Comparison of ENCODE assay signal across 28 cellular contexts in the genomic region with DNA sequence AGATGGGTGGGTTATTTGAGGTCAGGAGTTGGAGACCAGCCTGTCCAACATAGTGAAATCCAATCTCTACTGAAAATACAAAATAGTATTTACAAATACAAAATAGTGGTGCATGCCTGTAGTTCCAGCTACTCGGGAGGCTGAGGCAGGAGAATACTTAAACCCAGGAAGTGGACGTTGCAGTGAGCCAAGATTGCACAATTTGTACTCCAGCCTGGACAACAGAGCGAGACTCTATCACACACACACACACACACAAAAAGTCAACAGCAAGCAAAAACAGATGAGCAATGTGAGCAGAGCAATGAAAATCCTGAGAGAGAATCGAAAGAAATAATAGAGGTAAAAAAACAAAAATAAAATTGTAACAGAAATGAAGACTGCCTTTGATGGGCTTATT.
"Had no signal": no experiment of that assay in that cellular context is flagged by ENCODE, and none has a peak within 500 bp of the region (broad histone marks: within the 10 kb centered on the region; RNA-seq: fewer than 3 reads in every experiment).

No MANE protein-coding gene starts in this region.

- H3K9ac ChIP-seq: KMS-11, SK-N-SH had no signal

- H3K4me3 ChIP-seq: adrenal gland, Peyer's patch, SJSA1 had no signal

- H3K27ac ChIP-seq: adrenal gland, KMS-11, Peyer's patch, SJSA1 had no signal

- H3K36me3 ChIP-seq: adrenal gland, Peyer's patch, SJSA1 had no signal

- DNase-seq: activated CD4-positive, alpha-beta T cell treated with anti-CD3 and anti-CD28 coated beads for 36 hours; activated CD4-positive, alpha-beta T cell treated with anti-CD3 and anti-CD28 coated beads, Interleukin-2, amount 10 ng/mL, durations not matched to agents 7 days and 5 days; activated CD4-positive, alpha-beta T cell treated with anti-CD3 and anti-CD28 coated beads, Interleukin-2, amount 50 U/mL, for 48 hours; activated CD8-positive, alpha-beta T cell treated with anti-CD3 and anti-CD28 coated beads, Interleukin-2, amount 10 ng/mL, durations not matched to agents 7 days and 5 days; activated gamma-delta T cell; activated naive CD4-positive, alpha-beta T cell treated with anti-CD3 and anti-CD28 coated beads for 36 hours; activated T-cell treated with anti-CD3 and anti-CD28 coated beads, Interleukin-2, amount 50 U/mL, for 24 hours; adrenal gland; anterior cingulate cortex; MM.1S; MV-4-11; NCI-H1092; NCI-H1436 treated with DMSO at 0.1 percent for 48 hours; NCI-H1694 treated with DMSO at 0.1 percent for 48 hours; NCI-H2029; NCI-H345; NCI-H524 treated with DMSO at 0.1 percent for 48 hours; NK-92 treated with Interleukin-12 subunit alpha and Interleukin-12 subunit beta, amount 100 ng/mL, for 24 hours; PC-3; Peyer's patch; RPMI8226; SHP77 treated with DMSO at 0.1 percent for 48 hours; SK-N-SH had no signal

- H3K27me3 ChIP-seq: adrenal gland, Peyer's patch, SJSA1 had no signal

- H3K9me3 ChIP-seq: adrenal gland, Peyer's patch, SJSA1, SK-N-SH had no signal

- ATAC-seq: activated CD4-positive, alpha-beta T cell treated with anti-CD3 and anti-CD28 coated beads for 36 hours; activated CD4-positive, CD25-positive, alpha-beta regulatory T cell treated with anti-CD3 and anti-CD28 coated beads, Interleukin-2, amount 50 U/mL, for 24 hours; activated CD8-positive, alpha-beta T cell treated with anti-CD3 and anti-CD28 coated beads, Interleukin-2, amount 10 ng/mL, durations not matched to agents 7 days and 5 days; activated naive CD4-positive, alpha-beta T cell treated with anti-CD3 and anti-CD28 coated beads, Interleukin-2, amount 50 U/mL, for 72 hours; PC-3; WTC11 had no signal

- H3K4me1 ChIP-seq: adrenal gland, Peyer's patch had no signal

- H3K4me2 ChIP-seq: KMS-11, SK-N-SH had no signal
